Comparison of ENCODE assay signal across 8 cellular contexts in the genomic region with DNA sequence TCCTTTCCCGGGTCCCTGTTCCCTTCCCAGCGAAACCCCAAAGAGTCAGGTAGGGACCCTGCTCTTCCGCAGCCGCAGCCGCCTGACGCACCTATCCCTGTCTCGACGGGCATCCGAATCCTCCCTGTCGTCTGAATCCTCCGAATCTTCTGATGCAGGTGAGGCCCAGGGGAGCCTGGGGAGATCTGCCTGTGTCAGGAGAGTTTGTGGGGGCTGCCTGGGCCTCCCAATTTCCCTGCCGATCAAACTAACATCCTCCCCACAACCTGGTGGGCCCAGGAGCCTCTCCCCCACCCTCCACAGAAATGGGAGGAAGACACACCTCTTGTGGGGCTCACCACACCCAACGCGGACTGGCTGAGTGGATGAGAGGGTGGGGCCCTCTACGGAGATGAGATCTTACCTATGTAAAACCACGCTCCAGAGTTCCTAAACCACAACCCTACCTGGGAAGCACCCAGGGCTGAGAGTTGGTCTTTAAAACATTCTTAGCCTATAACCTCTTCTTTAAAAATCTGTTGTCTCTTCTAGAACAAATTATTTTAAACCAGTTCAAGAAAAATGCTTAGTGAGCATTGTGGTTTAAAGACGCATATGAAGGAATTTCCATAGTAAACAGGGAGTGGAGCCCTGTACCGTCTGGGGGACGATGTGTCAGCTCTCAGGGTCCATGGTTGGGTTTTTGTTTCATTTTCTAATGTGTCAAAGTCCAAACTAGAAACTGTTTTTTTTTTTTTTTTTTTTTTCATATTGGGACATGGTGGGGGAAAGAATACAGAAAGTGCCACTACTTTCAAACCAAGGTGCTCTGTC. TPM values are rescaled to one million over a fixed set of nuclear protein-coding genes. Genes with fewer than 3 reads are reported as not detected.
DNase-seq lines count a peak whose midpoint lies in the region; ATAC-seq and TF ChIP-seq lines count a peak whose summit lies in the region.

No MANE protein-coding gene starts in this region.

- H3K36me3 ChIP-seq in ascending aorta (peaks cover 25 to 27% of the 10 kb centered on the region in 2 donors), mesodermal cell (ENCODE audit: control insufficient read depth, insufficient read depth, low read length) (peaks cover 26% of the 10 kb centered on the region)

- H3K4me3 ChIP-seq in ascending aorta: peak overlapping the region; percentile 66 to 74
- H3K4me3 ChIP-seq in mesodermal cell (ENCODE audit: extremely low read depth, insufficient read depth, low read length, poor library complexity, severe bottlenecking): peak overlapping the region; percentile 55

- WGBS in mesodermal cell (ENCODE audit: insufficient coverage in 2 of 2), 2 experiments: 86 to 98% methylated on average over 11 to 16 of the region's 19 CpGs

- DNase-seq in EH (ENCODE audit: low read depth) (peak; percentile 69), NCI-H1105 (lab: John Stamatoyannopoulos, UW) (peak; percentile 11), ascending aorta (ENCODE audit: low spot score in 2 of 2) (no peak), GM10266 (ENCODE audit: extremely low spot score) (no peak), NCI-H2081 treated with DMSO at 0.1 percent for 48 hours (lab: John Stamatoyannopoulos, UW) (no peak), NCI-H2227 treated with DMSO at 0.1 percent for 48 hours (lab: John Stamatoyannopoulos, UW) (no peak)

- no peaks in the 10 kb centered on the region for H3K27me3 ChIP-seq in ascending aorta

- peak overlapping the region in 1 of 2 donors; percentile 30 for H3K27ac ChIP-seq in ascending aorta
- H3K27ac ChIP-seq in mesodermal cell (ENCODE audit: low read depth, low read length, severe bottlenecking): no peak overlapping the region

- H3K4me1 ChIP-seq in ascending aorta (peaks cover 14 to 27% of the 10 kb centered on the region in 2 donors), mesodermal cell (ENCODE audit: control insufficient read depth, insufficient read depth, low read length, poor library complexity, severe bottlenecking) (peaks cover 25% of the 10 kb centered on the region)

- TF ChIP-seq CTCF in ascending aorta (IDR thresholded peaks at IDR 0.05) (no peak), GM10266 (IDR thresholded peaks at IDR 0.05; ENCODE audit: control insufficient read depth, insufficient read depth, low read depth, missing control alignments) (no peak)

- no peak for ATAC-seq in HG03571 (IDR thresholded peaks at IDR 0.05; ENCODE audit: unreplicated experiment)

- intact Hi-C loops in ascending aorta (cut with DNase I): no loop called here

- H3K9me3 ChIP-seq in ascending aorta (no peaks in the 10 kb centered on the region), mesodermal cell (ENCODE audit: control insufficient read depth, low read length) (no peaks in the 10 kb centered on the region)

RNA-seq across cellular contexts. Expression of a gene that starts 1.7 kb away (rescaled TPM):
- total RNA-seq in ascending aorta: 60.6 TPM
- polyA plus RNA-seq in mesodermal cell (2013, experiment 1 of 2): 32.4 TPM
- polyA plus RNA-seq in mesodermal cell (2013, experiment 2 of 2): 28.2 TPM

RNA-seq across cellular contexts. Expression of a gene that starts 11.3 kb away (rescaled TPM):
- total RNA-seq in ascending aorta: 173 TPM
- polyA plus RNA-seq in mesodermal cell (2013, experiment 1 of 2): 36.1 TPM
- polyA plus RNA-seq in mesodermal cell (2013, experiment 2 of 2): 29.1 TPM

RNA-seq across cellular contexts. Expression of a gene that starts 16.6 kb away (rescaled TPM):
- total RNA-seq in ascending aorta: not detected
- 0.26 TPM for polyA plus RNA-seq in mesodermal cell (2013, experiment 1 of 2)
- polyA plus RNA-seq in mesodermal cell (2013, experiment 2 of 2): 0.46 TPM

RNA-seq across cellular contexts. Expression of a gene that starts 22.5 kb away (rescaled TPM):
- total RNA-seq in ascending aorta: 38.5 TPM
- 3.9 TPM for polyA plus RNA-seq in mesodermal cell (2013, experiment 1 of 2)
- polyA plus RNA-seq in mesodermal cell (2013, experiment 2 of 2): 2.9 TPM

RNA-seq across cellular contexts. Expression of a gene that starts 30.2 kb away (rescaled TPM):
- 48.4 TPM for total RNA-seq in ascending aorta
- 38.7 TPM for polyA plus RNA-seq in mesodermal cell (2013, experiment 1 of 2)
- 30.9 TPM for polyA plus RNA-seq in mesodermal cell (2013, experiment 2 of 2)

Comparison
In these comparisons a context has a peak if more than half of its experiments do, and no peak if none do; other contexts are left out.
1. DNase-seq: peak in EH (single experiment) and NCI-H1105 (single experiment); none in ascending aorta (0 of 2), GM10266 (single experiment), NCI-H2081 treated with DMSO at 0.1 percent for 48 hours (single experiment) and NCI-H2227 treated with DMSO at 0.1 percent for 48 hours (single experiment).